Comparison of ENCODE assay signal across 8 cellular contexts in the genomic region with DNA sequence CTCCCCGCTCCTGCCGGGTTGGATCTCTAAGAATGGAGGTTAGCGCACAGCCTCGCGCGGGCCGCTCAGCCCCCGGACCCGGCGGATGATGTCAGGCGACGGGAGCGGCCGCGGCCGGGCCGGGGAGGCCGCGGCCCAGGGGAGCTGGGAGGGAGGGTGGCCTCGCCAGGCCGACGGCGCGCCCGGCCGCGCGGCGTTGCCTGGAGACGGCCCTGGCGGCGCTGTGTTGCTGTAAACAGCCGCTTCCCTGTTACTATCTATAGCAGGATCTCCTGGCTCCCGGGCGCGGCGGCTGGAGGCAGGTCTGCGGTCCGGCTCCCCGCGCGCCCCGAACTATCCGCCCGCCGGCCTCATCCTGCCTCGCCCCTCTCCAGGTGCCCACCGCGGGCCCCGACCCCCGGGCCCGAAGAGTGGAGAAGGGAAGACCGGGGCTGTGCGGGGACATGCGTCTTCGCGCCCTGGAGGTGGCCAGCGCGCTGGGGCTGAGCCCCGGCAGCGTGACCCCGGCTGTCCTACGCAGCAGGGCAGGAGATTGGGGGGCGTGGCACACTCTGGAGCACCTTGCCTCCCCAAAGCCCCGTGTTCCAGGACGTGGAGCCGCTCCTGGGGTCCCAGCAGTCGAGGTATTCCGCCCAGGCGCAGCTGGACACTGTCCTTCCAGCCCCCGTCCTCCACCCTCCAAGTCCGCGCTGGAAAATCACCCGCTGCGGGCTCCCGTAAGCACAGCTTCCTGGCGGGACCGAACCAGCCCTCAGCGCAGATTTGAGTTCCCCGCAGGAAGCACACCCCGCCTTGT. TPM values are rescaled to one million over a fixed set of nuclear protein-coding genes. Genes with fewer than 3 reads are reported as not detected.
DNase-seq lines count a peak whose midpoint lies in the region; ATAC-seq, FAIRE-seq and TF ChIP-seq lines count a peak whose summit lies in the region.

No MANE protein-coding gene starts in this region.

- no TSS peak for BruUV-seq in endothelial cell of umbilical vein (replicated peaks; lab: Mats Ljungman, UMichigan)

- CTCF ChIA-PET in activated CD8-positive, alpha-beta memory T cell treated with anti-CD3 and anti-CD28 coated beads, Interleukin-2, amount 10 ng/mL, durations not matched to agents 7 days and 5 days (lab: Charles Lee), result interaction anchor here (0.9 to 2.2 kb wide), 5 partner anchors 10 to 43 kb away, joined by 3 to 8 read pairs (median 5); no protein-coding TSS in a partner anchor
- CTCF ChIA-PET in endothelial cell of umbilical vein (lab: Charles Lee), result interaction anchor here (0.8 to 1.6 kb wide), 6 partner anchors 10 to 212 kb away, joined by 3 to 10 read pairs (median 4); no protein-coding TSS in a partner anchor

- POLR2A ChIA-PET in endothelial cell of umbilical vein (lab: Charles Lee), result interaction anchor here (0.7 to 1.2 kb wide), 5 partner anchors 11 to 19 kb away, joined by 3 to 9 read pairs (median 3); no protein-coding TSS in a partner anchor

- no peaks in the 10 kb centered on the region for H3K9me3 Mint-ChIP-seq in activated CD8-positive, alpha-beta memory T cell treated with anti-CD3 and anti-CD28 coated beads, Interleukin-2, amount 10 ng/mL, durations not matched to agents 7 days and 5 days (ENCODE audit: low read depth)
- no peaks in the 10 kb centered on the region for H3K9me3 Mint-ChIP-seq in memory B cell
- no peaks in the 10 kb centered on the region for H3K9me3 Mint-ChIP-seq in stimulated activated naive CD8-positive, alpha-beta T cell treated with anti-CD3 and anti-CD28 coated beads, Interleukin-15, amount 100 ng/mL, for 72 hours

- peaks cover 6% of the 10 kb centered on the region for H3K36me3 Mint-ChIP-seq in activated CD8-positive, alpha-beta memory T cell treated with anti-CD3 and anti-CD28 coated beads, Interleukin-2, amount 10 ng/mL, durations not matched to agents 7 days and 5 days
- H3K36me3 Mint-ChIP-seq in memory B cell, result peaks cover 4% of the 10 kb centered on the region

- peak overlapping the region; percentile 85 for H3K4me2 ChIP-seq in endothelial cell of umbilical vein (ENCODE audit: insufficient read depth, low read length)

- peak; percentile 82 for FAIRE-seq in endothelial cell of umbilical vein (lab: Jason Lieb, UNC)

- TF ChIP-seq CTCF in HFF-Myc (IDR thresholded peaks at IDR 0.05; ENCODE audit: low read depth, low read length, missing control alignments) (no peak), endothelial cell of umbilical vein (IDR thresholded peaks at IDR 0.05; ENCODE audit: extremely low read depth in 1 of 2, insufficient read depth in 1 of 2, low read depth in 1 of 2, low read length in 2 of 2) (no peak)

- intact Hi-C loops in endothelial cell of umbilical vein (cut with micrococcal nuclease), result loop anchor here (1.0 kb wide), 3 partner anchors 18 to 101 kb away; partner anchors contain the start of gene TMED10

- H3K9ac ChIP-seq in endothelial cell of umbilical vein (replicated peaks; ENCODE audit: extremely low read depth, insufficient read depth, low read length), result peak overlapping the region; percentile 76

- H3K27ac ChIP-seq in endothelial cell of umbilical vein (ENCODE audit: insufficient read depth, low read depth, low read length), result peak overlapping the region; percentile 83

- H3K4me3 ChIP-seq in HFF-Myc (replicated peaks; ENCODE audit: low read depth, low read length) (peak overlapping the region; percentile 87), endothelial cell of umbilical vein (replicated peaks in 1 of 3; ENCODE audit: insufficient read depth in 1 of 3, low read depth in 1 of 3, low read length in 3 of 3) (peak overlapping the region; percentile 23 to 68 (median 68))

- H3K27ac Mint-ChIP-seq in activated CD8-positive, alpha-beta memory T cell treated with anti-CD3 and anti-CD28 coated beads, Interleukin-2, amount 10 ng/mL, durations not matched to agents 7 days and 5 days, result peak overlapping the region; percentile 62
- H3K27ac Mint-ChIP-seq in memory B cell, result peak overlapping the region; percentile 99
- peak overlapping the region; percentile 82 to 85 for H3K27ac Mint-ChIP-seq in stimulated activated naive CD8-positive, alpha-beta T cell treated with anti-CD3 and anti-CD28 coated beads, Interleukin-15, amount 100 ng/mL, for 72 hours

- DNase-seq in CD1c-positive myeloid dendritic cell (ENCODE audit: extremely low spot score) (peak; percentile 97), HFF-Myc (ENCODE audit: extremely low read depth, low read depth) (no peak), NCI-H526 treated with DMSO at 0.1 percent for 48 hours (lab: John Stamatoyannopoulos, UW) (peak; percentile 66), endothelial cell of umbilical vein (ENCODE audit: low read depth, low spot score) (peak; percentile 96), memory B cell (ENCODE audit: low spot score in 2 of 2) (peak; percentile 68 to 81)
- DNase-seq in activated CD8-positive, alpha-beta memory T cell treated with anti-CD3 and anti-CD28 coated beads, Interleukin-2, amount 10 ng/mL, durations not matched to agents 7 days and 5 days, result peak; percentile 74
- peak; percentile 42 to 49 for DNase-seq in stimulated activated naive CD8-positive, alpha-beta T cell treated with anti-CD3 and anti-CD28 coated beads, Interleukin-15, amount 100 ng/mL, for 72 hours

- peak overlapping the region; percentile 46 for H2AFZ ChIP-seq in endothelial cell of umbilical vein (ENCODE audit: low read depth, low read length)

- H3K4me3 Mint-ChIP-seq in activated CD8-positive, alpha-beta memory T cell treated with anti-CD3 and anti-CD28 coated beads, Interleukin-2, amount 10 ng/mL, durations not matched to agents 7 days and 5 days, result peak overlapping the region; percentile 75
- H3K4me3 Mint-ChIP-seq in memory B cell, result peak overlapping the region; percentile 90
- peak overlapping the region; percentile 98 to 99 for H3K4me3 Mint-ChIP-seq in stimulated activated naive CD8-positive, alpha-beta T cell treated with anti-CD3 and anti-CD28 coated beads, Interleukin-15, amount 100 ng/mL, for 72 hours

- TF ChIP-seq POLR2A in endothelial cell of umbilical vein (IDR thresholded peaks at IDR 0.05; ENCODE audit: low read depth, low read length), result no peak

- peaks cover 79% of the 10 kb centered on the region for H3K27me3 Mint-ChIP-seq in activated CD8-positive, alpha-beta memory T cell treated with anti-CD3 and anti-CD28 coated beads, Interleukin-2, amount 10 ng/mL, durations not matched to agents 7 days and 5 days
- H3K27me3 Mint-ChIP-seq in memory B cell, result peaks cover 21% of the 10 kb centered on the region
- peaks cover 73% of the 10 kb centered on the region for H3K27me3 Mint-ChIP-seq in stimulated activated naive CD8-positive, alpha-beta T cell treated with anti-CD3 and anti-CD28 coated beads, Interleukin-15, amount 100 ng/mL, for 72 hours

- peaks cover 37% of the 10 kb centered on the region for H3K4me1 Mint-ChIP-seq in activated CD8-positive, alpha-beta memory T cell treated with anti-CD3 and anti-CD28 coated beads, Interleukin-2, amount 10 ng/mL, durations not matched to agents 7 days and 5 days
- peaks cover 38% of the 10 kb centered on the region for H3K4me1 Mint-ChIP-seq in memory B cell
- H3K4me1 Mint-ChIP-seq in stimulated activated naive CD8-positive, alpha-beta T cell treated with anti-CD3 and anti-CD28 coated beads, Interleukin-15, amount 100 ng/mL, for 72 hours, result peaks cover 58% of the 10 kb centered on the region

- no peaks in the 10 kb centered on the region for H3K79me2 ChIP-seq in endothelial cell of umbilical vein (ENCODE audit: control insufficient read depth, insufficient read depth, low read length)

- dilution Hi-C loops in endothelial cell of umbilical vein (cut with MboI; ENCODE audit: extremely low pct_ligation_motif_present, low sequenced_read_pairs), result loop anchor here (25.0 kb wide), 1 partner anchor 140 kb away; the partner anchor contains the start of gene NEK9

- H3K4me1 ChIP-seq in endothelial cell of umbilical vein (ENCODE audit: control insufficient read depth, extremely low read depth, insufficient read depth, low read length), result peaks cover 11% of the 10 kb centered on the region

- ATAC-seq in activated CD8-positive, alpha-beta memory T cell treated with anti-CD3 and anti-CD28 coated beads, Interleukin-2, amount 10 ng/mL, durations not matched to agents 7 days and 5 days, result peak; percentile 18
- ATAC-seq in memory B cell (ENCODE audit: low read depth) (peak; percentile 28), HG02938 (IDR thresholded peaks at IDR 0.05; ENCODE audit: unreplicated experiment) (no peak)
- ATAC-seq in stimulated activated naive CD8-positive, alpha-beta T cell treated with anti-CD3 and anti-CD28 coated beads, Interleukin-15, amount 100 ng/mL, for 72 hours, result peak; percentile 40

- H3K9me1 ChIP-seq in endothelial cell of umbilical vein (replicated peaks; ENCODE audit: control insufficient read depth, extremely low read depth, insufficient read depth, low read length), result no peaks in the 10 kb centered on the region

- H3K9me3 ChIP-seq in endothelial cell of umbilical vein (replicated peaks; ENCODE audit: control insufficient read depth, insufficient read depth, low read length), result no peaks in the 10 kb centered on the region

- H3K36me3 ChIP-seq in endothelial cell of umbilical vein (ENCODE audit: control insufficient read depth in 2 of 2, extremely low read depth in 1 of 2, insufficient read depth in 2 of 2, low read length in 2 of 2), result peaks cover 0 to 9% of the 10 kb centered on the region in 2 experiments

- no peaks in the 10 kb centered on the region for H3K27me3 ChIP-seq in endothelial cell of umbilical vein (ENCODE audit: control insufficient read depth in 2 of 2, insufficient read depth in 2 of 2, low read length in 2 of 2)

- H4K20me1 ChIP-seq in endothelial cell of umbilical vein (replicated peaks; ENCODE audit: control insufficient read depth, extremely low read depth, insufficient read depth, low read length), result no peaks in the 10 kb centered on the region

TF ChIP-seq in endothelial cell of umbilical vein, 7 proteins besides CTCF, POLR2A, EP300 and RAD21:
- TF ChIP-seq MYC (IDR thresholded peaks at IDR 0.05; ENCODE audit: low read depth, low read length) (no peak), EZH2 (IDR thresholded peaks at IDR 0.05; ENCODE audit: borderline replicate concordance, low read depth, low read length, severe bottlenecking) (no peak), POLR2AphosphoS5 (IDR thresholded peaks at IDR 0.05; ENCODE audit: insufficient read depth, low read depth, low read length) (peak; percentile 62), GATA2 (IDR thresholded peaks at IDR 0.05; ENCODE audit: insufficient read depth, insufficient read length, low read depth, low read length) (peak; percentile 78)

RNA-seq across cellular contexts. Expression of gene FOS, which starts 1.4 kb away (rescaled TPM):
- total RNA-seq in activated CD8-positive, alpha-beta memory T cell treated with anti-CD3 and anti-CD28 coated beads, Interleukin-2, amount 10 ng/mL, durations not matched to agents 7 days and 5 days, result 10 to 100 TPM in 1 of 2 experiments, 1 to 10 TPM in 1; 6.9 to 78.6 TPM
- 9.2 and 63.2 TPM in 2 replicates for total RNA-seq in endothelial cell of umbilical vein
- polyA plus RNA-seq in endothelial cell of umbilical vein, result 41.6 and 55.6 TPM in 2 replicates
- polyA plus RNA-seq in endothelial cell of umbilical vein (2011; cell fraction: cytosol; rRNA removed), result 26.6 and 60.9 TPM in 2 replicates
- 187 and 302 TPM in 2 replicates for polyA plus RNA-seq in endothelial cell of umbilical vein (2011; cell fraction: nucleus; rRNA removed)
- 1.9 and 7.0 TPM in 2 replicates for polyA plus RNA-seq in endothelial cell of umbilical vein (2012)
- 38.7 and 58.4 TPM in 2 replicates for polyA minus RNA-seq in endothelial cell of umbilical vein
- 55.3 TPM for polyA minus RNA-seq in endothelial cell of umbilical vein (2011; cell fraction: cytosol; rRNA and poly(A)+ RNA removed)
- 149 and 293 TPM in 2 replicates for polyA minus RNA-seq in endothelial cell of umbilical vein (2011; cell fraction: nucleus; rRNA and poly(A)+ RNA removed)
